1 cellular context compared by ENCODE assay signal in the genomic region with DNA sequence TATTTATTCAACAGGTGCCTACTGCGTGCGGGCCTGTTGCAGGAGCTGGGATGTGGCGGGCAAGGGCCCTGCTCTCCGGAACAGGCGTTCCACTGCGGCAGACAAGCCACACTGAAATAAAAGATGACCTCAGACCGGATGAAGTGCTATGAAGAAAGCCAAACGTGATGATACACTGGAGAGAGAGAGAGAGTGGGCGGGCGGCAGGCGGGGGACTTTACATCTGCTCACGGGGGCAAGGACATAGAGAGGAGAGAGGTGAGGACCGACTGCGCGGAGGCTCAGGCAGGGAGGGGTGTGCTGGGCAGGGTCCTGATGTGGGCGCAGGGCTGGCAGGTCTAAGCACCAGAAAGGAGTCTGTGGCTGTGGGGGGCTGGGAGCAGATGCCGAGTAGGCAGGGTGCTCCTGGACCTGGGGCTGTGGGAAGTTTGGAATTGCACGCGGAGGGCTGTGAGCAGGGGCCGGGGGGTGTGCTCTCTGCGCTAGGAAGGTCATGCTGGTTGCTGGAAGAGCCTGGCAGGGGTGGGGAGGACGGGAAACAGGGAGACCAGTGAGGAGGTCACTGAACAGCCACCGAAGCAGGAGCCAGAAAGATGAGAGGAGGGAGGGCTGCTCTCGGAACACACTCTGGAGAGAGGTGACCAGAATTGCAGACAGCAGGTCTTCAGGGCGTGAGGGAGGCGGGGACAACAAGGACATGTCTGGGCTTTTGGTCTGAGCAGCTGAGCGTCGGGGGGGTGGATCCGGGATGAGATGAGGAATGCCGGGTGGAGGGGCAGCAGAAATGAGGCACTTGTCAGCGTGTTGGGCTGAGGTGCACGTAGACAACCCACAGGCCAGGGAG.
TF ChIP-seq lines count a peak whose summit lies in the region.

No MANE protein-coding gene starts in this region.

TF ChIP-seq in HepG2, 621 proteins besides CTCF, POLR2A, EP300 and RAD21 (continued from another document and continues in another):
- TF ChIP-seq, protein P1, sequence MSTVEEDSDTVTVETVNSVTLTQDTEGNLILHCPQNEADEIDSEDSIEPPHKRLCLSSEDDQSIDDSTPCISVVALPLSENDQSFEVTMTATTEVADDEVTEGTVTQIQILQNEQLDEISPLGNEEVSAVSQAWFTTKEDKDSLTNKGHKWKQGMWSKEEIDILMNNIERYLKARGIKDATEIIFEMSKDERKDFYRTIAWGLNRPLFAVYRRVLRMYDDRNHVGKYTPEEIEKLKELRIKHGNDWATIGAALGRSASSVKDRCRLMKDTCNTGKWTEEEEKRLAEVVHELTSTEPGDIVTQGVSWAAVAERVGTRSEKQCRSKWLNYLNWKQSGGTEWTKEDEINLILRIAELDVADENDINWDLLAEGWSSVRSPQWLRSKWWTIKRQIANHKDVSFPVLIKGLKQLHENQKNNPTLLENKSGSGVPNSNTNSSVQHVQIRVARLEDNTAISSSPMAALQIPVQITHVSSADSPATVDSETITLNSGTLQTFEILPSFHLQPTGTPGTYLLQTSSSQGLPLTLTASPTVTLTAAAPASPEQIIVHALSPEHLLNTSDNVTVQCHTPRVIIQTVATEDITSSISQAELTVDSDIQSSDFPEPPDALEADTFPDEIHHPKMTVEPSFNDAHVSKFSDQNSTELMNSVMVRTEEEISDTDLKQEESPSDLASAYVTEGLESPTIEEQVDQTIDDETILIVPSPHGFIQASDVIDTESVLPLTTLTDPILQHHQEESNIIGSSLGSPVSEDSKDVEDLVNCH (CRISPR knock-in tag; IDR thresholded peaks at IDR 0.05): no peak
- TF ChIP-seq GFI1 (CRISPR knock-in tag; IDR thresholded peaks at IDR 0.05; ENCODE audit: borderline replicate concordance): peak; percentile 20; the same call in 1 of the 2 replicates
- no peak for TF ChIP-seq SSRP1 (CRISPR knock-in tag; IDR thresholded peaks at IDR 0.05)
- TF ChIP-seq, protein P2, sequence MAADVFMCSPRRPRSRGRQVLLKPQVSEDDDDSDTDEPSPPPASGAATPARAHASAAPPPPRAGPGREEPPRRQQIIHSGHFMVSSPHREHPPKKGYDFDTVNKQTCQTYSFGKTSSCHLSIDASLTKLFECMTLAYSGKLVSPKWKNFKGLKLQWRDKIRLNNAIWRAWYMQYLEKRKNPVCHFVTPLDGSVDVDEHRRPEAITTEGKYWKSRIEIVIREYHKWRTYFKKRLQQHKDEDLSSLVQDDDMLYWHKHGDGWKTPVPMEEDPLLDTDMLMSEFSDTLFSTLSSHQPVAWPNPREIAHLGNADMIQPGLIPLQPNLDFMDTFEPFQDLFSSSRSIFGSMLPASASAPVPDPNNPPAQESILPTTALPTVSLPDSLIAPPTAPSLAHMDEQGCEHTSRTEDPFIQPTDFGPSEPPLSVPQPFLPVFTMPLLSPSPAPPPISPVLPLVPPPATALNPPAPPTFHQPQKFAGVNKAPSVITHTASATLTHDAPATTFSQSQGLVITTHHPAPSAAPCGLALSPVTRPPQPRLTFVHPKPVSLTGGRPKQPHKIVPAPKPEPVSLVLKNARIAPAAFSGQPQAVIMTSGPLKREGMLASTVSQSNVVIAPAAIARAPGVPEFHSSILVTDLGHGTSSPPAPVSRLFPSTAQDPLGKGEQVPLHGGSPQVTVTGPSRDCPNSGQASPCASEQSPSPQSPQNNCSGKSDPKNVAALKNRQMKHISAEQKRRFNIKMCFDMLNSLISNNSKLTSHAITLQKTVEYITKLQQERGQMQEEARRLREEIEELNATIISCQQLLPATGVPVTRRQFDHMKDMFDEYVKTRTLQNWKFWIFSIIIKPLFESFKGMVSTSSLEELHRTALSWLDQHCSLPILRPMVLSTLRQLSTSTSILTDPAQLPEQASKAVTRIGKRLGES (CRISPR knock-in tag; IDR thresholded peaks at IDR 0.05; ENCODE audit: borderline replicate concordance): no peak
- no peak for TF ChIP-seq SIX4 (CRISPR knock-in tag; IDR thresholded peaks at IDR 0.05)
- 0 out of 2 replicates have a peak, but pooled peaks have one; percentile 37 for TF ChIP-seq ZNF225 (CRISPR knock-in tag; IDR thresholded peaks at IDR 0.05)
- TF ChIP-seq ZFP90 (CRISPR knock-in tag; IDR thresholded peaks at IDR 0.05; ENCODE audit: borderline replicate concordance): peak; percentile 69; the same call in 1 of the 2 replicates
- TF ChIP-seq, protein P3, sequence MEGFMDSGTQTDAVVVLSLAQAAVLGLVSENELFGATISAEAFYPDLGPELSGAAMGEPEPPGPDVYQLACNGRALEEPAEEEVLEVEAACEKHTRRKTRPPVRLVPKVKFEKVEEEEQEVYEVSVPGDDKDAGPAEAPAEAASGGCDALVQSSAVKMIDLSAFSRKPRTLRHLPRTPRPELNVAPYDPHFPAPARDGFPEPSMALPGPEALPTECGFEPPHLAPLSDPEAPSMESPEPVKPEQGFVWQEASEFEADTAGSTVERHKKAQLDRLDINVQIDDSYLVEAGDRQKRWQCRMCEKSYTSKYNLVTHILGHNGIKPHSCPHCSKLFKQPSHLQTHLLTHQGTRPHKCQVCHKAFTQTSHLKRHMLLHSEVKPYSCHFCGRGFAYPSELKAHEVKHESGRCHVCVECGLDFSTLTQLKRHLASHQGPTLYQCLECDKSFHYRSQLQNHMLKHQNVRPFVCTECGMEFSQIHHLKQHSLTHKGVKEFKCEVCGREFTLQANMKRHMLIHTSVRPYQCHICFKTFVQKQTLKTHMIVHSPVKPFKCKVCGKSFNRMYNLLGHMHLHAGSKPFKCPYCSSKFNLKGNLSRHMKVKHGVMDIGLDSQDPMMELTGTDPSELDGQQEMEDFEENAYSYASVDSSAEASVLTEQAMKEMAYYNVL (CRISPR knock-in tag; IDR thresholded peaks at IDR 0.05; ENCODE audit: borderline replicate concordance): peak; percentile 98
- peak; percentile 88 for TF ChIP-seq ZNF501 (CRISPR knock-in tag; IDR thresholded peaks at IDR 0.05)
- TF ChIP-seq, protein P4, sequence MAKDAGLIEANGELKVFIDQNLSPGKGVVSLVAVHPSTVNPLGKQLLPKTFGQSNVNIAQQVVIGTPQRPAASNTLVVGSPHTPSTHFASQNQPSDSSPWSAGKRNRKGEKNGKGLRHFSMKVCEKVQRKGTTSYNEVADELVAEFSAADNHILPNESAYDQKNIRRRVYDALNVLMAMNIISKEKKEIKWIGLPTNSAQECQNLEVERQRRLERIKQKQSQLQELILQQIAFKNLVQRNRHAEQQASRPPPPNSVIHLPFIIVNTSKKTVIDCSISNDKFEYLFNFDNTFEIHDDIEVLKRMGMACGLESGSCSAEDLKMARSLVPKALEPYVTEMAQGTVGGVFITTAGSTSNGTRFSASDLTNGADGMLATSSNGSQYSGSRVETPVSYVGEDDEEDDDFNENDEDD (CRISPR knock-in tag; IDR thresholded peaks at IDR 0.05; ENCODE audit: borderline replicate concordance): peak; percentile 54; the same call in 1 of the 2 replicates
- peak; percentile 52; the same call in 1 of the 2 replicates for TF ChIP-seq SRY (CRISPR knock-in tag; IDR thresholded peaks at IDR 0.05)
- TF ChIP-seq, protein P5, sequence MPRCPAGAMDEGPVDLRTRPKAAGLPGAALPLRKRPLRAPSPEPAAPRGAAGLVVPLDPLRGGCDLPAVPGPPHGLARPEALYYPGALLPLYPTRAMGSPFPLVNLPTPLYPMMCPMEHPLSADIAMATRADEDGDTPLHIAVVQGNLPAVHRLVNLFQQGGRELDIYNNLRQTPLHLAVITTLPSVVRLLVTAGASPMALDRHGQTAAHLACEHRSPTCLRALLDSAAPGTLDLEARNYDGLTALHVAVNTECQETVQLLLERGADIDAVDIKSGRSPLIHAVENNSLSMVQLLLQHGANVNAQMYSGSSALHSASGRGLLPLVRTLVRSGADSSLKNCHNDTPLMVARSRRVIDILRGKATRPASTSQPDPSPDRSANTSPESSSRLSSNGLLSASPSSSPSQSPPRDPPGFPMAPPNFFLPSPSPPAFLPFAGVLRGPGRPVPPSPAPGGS (CRISPR knock-in tag; IDR thresholded peaks at IDR 0.05): peak; percentile 71; the same call in 1 of the 2 replicates
- TF ChIP-seq, protein P6, sequence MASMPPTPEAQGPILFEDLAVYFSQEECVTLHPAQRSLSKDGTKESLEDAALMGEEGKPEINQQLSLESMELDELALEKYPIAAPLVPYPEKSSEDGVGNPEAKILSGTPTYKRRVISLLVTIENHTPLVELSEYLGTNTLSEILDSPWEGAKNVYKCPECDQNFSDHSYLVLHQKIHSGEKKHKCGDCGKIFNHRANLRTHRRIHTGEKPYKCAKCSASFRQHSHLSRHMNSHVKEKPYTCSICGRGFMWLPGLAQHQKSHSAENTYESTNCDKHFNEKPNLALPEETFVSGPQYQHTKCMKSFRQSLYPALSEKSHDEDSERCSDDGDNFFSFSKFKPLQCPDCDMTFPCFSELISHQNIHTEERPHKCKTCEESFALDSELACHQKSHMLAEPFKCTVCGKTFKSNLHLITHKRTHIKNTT (CRISPR knock-in tag; IDR thresholded peaks at IDR 0.05): no peak
- TF ChIP-seq KLF13 (CRISPR knock-in tag; IDR thresholded peaks at IDR 0.05): peak; percentile 26; the same call in 1 of the 2 replicates
- TF ChIP-seq ZFP37 (CRISPR knock-in tag; IDR thresholded peaks at IDR 0.05; ENCODE audit: borderline replicate concordance): 0 out of 2 replicates have a peak, but pooled peaks have one; percentile 22
- TF ChIP-seq MTF2 (CRISPR knock-in tag; IDR thresholded peaks at IDR 0.05; ENCODE audit: borderline replicate concordance): no peak
- TF ChIP-seq, protein P7, sequence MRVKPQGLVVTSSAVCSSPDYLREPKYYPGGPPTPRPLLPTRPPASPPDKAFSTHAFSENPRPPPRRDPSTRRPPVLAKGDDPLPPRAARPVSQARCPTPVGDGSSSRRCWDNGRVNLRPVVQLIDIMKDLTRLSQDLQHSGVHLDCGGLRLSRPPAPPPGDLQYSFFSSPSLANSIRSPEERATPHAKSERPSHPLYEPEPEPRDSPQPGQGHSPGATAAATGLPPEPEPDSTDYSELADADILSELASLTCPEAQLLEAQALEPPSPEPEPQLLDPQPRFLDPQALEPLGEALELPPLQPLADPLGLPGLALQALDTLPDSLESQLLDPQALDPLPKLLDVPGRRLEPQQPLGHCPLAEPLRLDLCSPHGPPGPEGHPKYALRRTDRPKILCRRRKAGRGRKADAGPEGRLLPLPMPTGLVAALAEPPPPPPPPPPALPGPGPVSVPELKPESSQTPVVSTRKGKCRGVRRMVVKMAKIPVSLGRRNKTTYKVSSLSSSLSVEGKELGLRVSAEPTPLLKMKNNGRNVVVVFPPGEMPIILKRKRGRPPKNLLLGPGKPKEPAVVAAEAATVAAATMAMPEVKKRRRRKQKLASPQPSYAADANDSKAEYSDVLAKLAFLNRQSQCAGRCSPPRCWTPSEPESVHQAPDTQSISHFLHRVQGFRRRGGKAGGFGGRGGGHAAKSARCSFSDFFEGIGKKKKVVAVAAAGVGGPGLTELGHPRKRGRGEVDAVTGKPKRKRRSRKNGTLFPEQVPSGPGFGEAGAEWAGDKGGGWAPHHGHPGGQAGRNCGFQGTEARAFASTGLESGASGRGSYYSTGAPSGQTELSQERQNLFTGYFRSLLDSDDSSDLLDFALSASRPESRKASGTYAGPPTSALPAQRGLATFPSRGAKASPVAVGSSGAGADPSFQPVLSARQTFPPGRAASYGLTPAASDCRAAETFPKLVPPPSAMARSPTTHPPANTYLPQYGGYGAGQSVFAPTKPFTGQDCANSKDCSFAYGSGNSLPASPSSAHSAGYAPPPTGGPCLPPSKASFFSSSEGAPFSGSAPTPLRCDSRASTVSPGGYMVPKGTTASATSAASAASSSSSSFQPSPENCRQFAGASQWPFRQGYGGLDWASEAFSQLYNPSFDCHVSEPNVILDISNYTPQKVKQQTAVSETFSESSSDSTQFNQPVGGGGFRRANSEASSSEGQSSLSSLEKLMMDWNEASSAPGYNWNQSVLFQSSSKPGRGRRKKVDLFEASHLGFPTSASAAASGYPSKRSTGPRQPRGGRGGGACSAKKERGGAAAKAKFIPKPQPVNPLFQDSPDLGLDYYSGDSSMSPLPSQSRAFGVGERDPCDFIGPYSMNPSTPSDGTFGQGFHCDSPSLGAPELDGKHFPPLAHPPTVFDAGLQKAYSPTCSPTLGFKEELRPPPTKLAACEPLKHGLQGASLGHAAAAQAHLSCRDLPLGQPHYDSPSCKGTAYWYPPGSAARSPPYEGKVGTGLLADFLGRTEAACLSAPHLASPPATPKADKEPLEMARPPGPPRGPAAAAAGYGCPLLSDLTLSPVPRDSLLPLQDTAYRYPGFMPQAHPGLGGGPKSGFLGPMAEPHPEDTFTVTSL (CRISPR knock-in tag; IDR thresholded peaks at IDR 0.05; ENCODE audit: borderline replicate concordance): peak; percentile 58; the same call in 1 of the 2 replicates
- TF ChIP-seq EEA1 (CRISPR knock-in tag; IDR thresholded peaks at IDR 0.05; ENCODE audit: borderline replicate concordance): no peak
- no peak for TF ChIP-seq AGO1 (IDR thresholded peaks at IDR 0.05; ENCODE audit: low read depth, low read length, poor library complexity, severe bottlenecking)
- no peak for TF ChIP-seq SP140L (CRISPR knock-in tag; IDR thresholded peaks at IDR 0.05; ENCODE audit: borderline replicate concordance)
